In the genomic region with DNA sequence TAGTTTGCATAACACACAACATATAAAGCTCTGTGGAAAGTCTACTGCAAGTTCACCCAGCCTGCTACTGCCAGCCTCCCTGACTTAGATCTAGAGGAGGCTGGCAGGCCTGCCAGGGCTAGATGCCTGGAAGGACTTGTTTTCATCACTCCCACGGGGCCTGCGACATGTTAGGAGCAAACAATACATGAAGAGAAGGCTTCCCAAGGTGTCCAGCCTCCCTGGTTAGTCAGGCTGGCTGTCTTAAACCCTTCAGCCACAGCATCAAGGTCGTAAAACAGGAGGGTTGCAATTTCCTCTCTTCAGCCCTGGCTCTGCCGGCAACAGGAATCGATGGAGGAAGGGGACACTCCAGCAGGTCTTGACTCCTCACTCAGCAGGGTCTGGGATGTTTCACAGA, we compare ENCODE assay signal across 26 cellular contexts.
DNase-seq lines count a peak whose midpoint lies in the region; TF ChIP-seq lines count a peak whose summit lies in the region.
"Had no signal": no experiment of that assay in that cellular context is flagged by ENCODE, and none has a peak within 500 bp of the region (broad histone marks: within the 10 kb centered on the region; RNA-seq: fewer than 3 reads in every experiment).

No MANE protein-coding gene starts in this region.

- H4K20me1 ChIP-seq in GM23248 (ENCODE audit: insufficient read depth) (no peaks in the 10 kb centered on the region), osteoblast (ENCODE audit: insufficient read depth, low read length) (no peaks in the 10 kb centered on the region)
- H4K20me1 ChIP-seq: BLaER1 had no signal

- no peak for TF ChIP-seq CTCF in osteoblast (IDR thresholded peaks at IDR 0.05; ENCODE audit: extremely low read depth, low read depth, low read length)
- TF ChIP-seq CTCF in endodermal cell (conservative IDR thresholded peaks at IDR 0.05): no peak
- no peak for TF ChIP-seq CTCF in coronary artery (IDR thresholded peaks at IDR 0.05)
- TF ChIP-seq CTCF in lower leg skin (IDR thresholded peaks at IDR 0.05): no peak

- peaks cover 20% of the 10 kb centered on the region for H3F3A ChIP-seq in GM23248 (ENCODE audit: insufficient read depth)

- H3K27ac Mint-ChIP-seq in endodermal cell: no peak overlapping the region
- H3K27ac Mint-ChIP-seq: activated naive CD4-positive, alpha-beta T cell treated with anti-CD3 and anti-CD28 coated beads, Interleukin-2, amount 10 ng/mL, durations not matched to agents 7 days and 5 days; activated T-cell treated with anti-CD3 and anti-CD28 coated beads, Interleukin-2, amount 50 U/mL, for 72 hours had no signal

- no peaks in the 10 kb centered on the region for H3K36me3 Mint-ChIP-seq in endodermal cell (ENCODE audit: low read depth)
- H3K36me3 Mint-ChIP-seq: activated naive CD4-positive, alpha-beta T cell treated with anti-CD3 and anti-CD28 coated beads, Interleukin-2, amount 10 ng/mL, durations not matched to agents 7 days and 5 days had no signal

- H3K79me2 ChIP-seq in GM23248 (ENCODE audit: insufficient read depth): no peaks in the 10 kb centered on the region
- H3K79me2 ChIP-seq in osteoblast (ENCODE audit: insufficient read depth, low read length): no peaks in the 10 kb centered on the region

- H3K4me2 ChIP-seq in GM23248 (ENCODE audit: unreplicated experiment) (no peak overlapping the region), osteoblast (ENCODE audit: insufficient read depth, low read length) (no peak overlapping the region)
- H3K4me2 ChIP-seq: BLaER1 had no signal

- no peaks in the 10 kb centered on the region; the same call in 1 of the 2 replicates for H3K36me3 ChIP-seq in GM23248 (ENCODE audit: low read depth)
- no peaks in the 10 kb centered on the region for H3K36me3 ChIP-seq in osteoblast (ENCODE audit: insufficient read depth, low read length)
- H3K36me3 ChIP-seq in endodermal cell (ENCODE audit: control insufficient read depth, insufficient read depth, low read length): no peaks in the 10 kb centered on the region
- H3K36me3 ChIP-seq: BLaER1, brain microvascular endothelial cell, lower lobe of right lung, ovary, spleen, transverse colon had no signal

- H3K4me3 ChIP-seq in GM23248 (no peak overlapping the region), osteoblast (ENCODE audit: insufficient read depth, low read length) (no peak overlapping the region), endodermal cell (ENCODE audit: low read length) (no peak overlapping the region), coronary artery (no peak overlapping the region), lower leg skin (ENCODE audit: low read depth, poor library complexity, severe bottlenecking) (no peak overlapping the region)
- H3K4me3 ChIP-seq: BLaER1, lower lobe of right lung, mucosa of descending colon, ovary, spleen, transverse colon had no signal

- intact Hi-C loops in lower leg skin (cut with DNase I; ENCODE audit: low total_unique reads): no loop called here

- 77 to 80% methylated on average over 5 of the region's 5 CpGs for WGBS in GM23248 (ENCODE audit: low coverage in 1 of 2, low lambda C conversion rate in 2 of 2, missing lambda C conversion rate in 2 of 2), 2 experiments
- 85 to 88% methylated on average over 3 to 5 of the region's 5 CpGs for WGBS in endodermal cell (ENCODE audit: insufficient coverage in 1 of 2, insufficient read length in 1 of 2), 2 experiments
- WGBS in lower leg skin, 2 donors: 69 to 74% methylated on average over 5 of the region's 5 CpGs

- H3K9ac ChIP-seq in GM23248: no peak overlapping the region
- H3K9ac ChIP-seq in endodermal cell (ENCODE audit: extremely low read depth, low read length, poor library complexity, severe bottlenecking): no peak overlapping the region
- H3K9ac ChIP-seq: BLaER1 had no signal

- no peaks in the 10 kb centered on the region for H3K9me2 ChIP-seq in GM23248 (ENCODE audit: insufficient read depth)

- H3K4me1 ChIP-seq in GM23248 (ENCODE audit: insufficient read depth): peaks cover 17% of the 10 kb centered on the region
- peaks cover 3% of the 10 kb centered on the region for H3K4me1 ChIP-seq in osteoblast (ENCODE audit: insufficient read depth, low read length)
- H3K4me1 ChIP-seq in endodermal cell (ENCODE audit: control insufficient read depth, insufficient read depth, low read length): no peaks in the 10 kb centered on the region
- H3K4me1 ChIP-seq: BLaER1, lower lobe of right lung, spleen had no signal

- peaks cover 3% of the 10 kb centered on the region for H3K4me1 Mint-ChIP-seq in endodermal cell
- H3K4me1 Mint-ChIP-seq: activated naive CD4-positive, alpha-beta T cell treated with anti-CD3 and anti-CD28 coated beads, Interleukin-2, amount 10 ng/mL, durations not matched to agents 7 days and 5 days; nephron had no signal

- H3K27me3 ChIP-seq in GM23248 (replicated peaks; ENCODE audit: insufficient read depth) (no peaks in the 10 kb centered on the region), osteoblast (ENCODE audit: insufficient read depth, low read length) (no peaks in the 10 kb centered on the region), endodermal cell (ENCODE audit: control insufficient read depth, insufficient read depth, low read length, poor library complexity, severe bottlenecking) (no peaks in the 10 kb centered on the region)
- H3K27me3 ChIP-seq: BLaER1, brain microvascular endothelial cell, ovary, spleen, transverse colon had no signal

- H3K4me3 Mint-ChIP-seq in endodermal cell: no peak overlapping the region
- H3K4me3 Mint-ChIP-seq: activated naive CD4-positive, alpha-beta T cell treated with anti-CD3 and anti-CD28 coated beads, Interleukin-2, amount 10 ng/mL, durations not matched to agents 7 days and 5 days; activated T-cell treated with anti-CD3 and anti-CD28 coated beads, Interleukin-2, amount 50 U/mL, for 72 hours; nephron had no signal

- H2AFZ ChIP-seq in GM23248 (peak overlapping the region; percentile 52; the same call in 1 of the 2 replicates), osteoblast (ENCODE audit: low read length) (peak overlapping the region; percentile 63)

- H3K9me3 Mint-ChIP-seq in endodermal cell: no peaks in the 10 kb centered on the region
- H3K9me3 Mint-ChIP-seq: activated naive CD4-positive, alpha-beta T cell treated with anti-CD3 and anti-CD28 coated beads, Interleukin-2, amount 10 ng/mL, durations not matched to agents 7 days and 5 days; nephron had no signal

- no peak for TF ChIP-seq POLR2A in lower leg skin (IDR thresholded peaks at IDR 0.05)

- in situ Hi-C loops in GM23248 (cut with MboI): no loop called here

- peak; percentile 6 for DNase-seq in NCI-H748 (lab: John Stamatoyannopoulos, UW; ENCODE audit: unreplicated experiment)
- DNase-seq in NCI-H748 treated with DMSO at 0.1 percent for 48 hours (lab: John Stamatoyannopoulos, UW): no peak
- DNase-seq in GM23248: peak; percentile 13
- peak; percentile 37 for DNase-seq in UCSD-AML1 (lab: John Stamatoyannopoulos, UW; ENCODE audit: unreplicated experiment)
- peak; percentile 65 for DNase-seq in osteoblast (ENCODE audit: insufficient read length, low spot score, missing footprints)
- no peak for DNase-seq in endodermal cell
- no peak for DNase-seq in coronary artery (ENCODE audit: low spot score)
- no peak for DNase-seq in lower leg skin (ENCODE audit: low spot score in 2 of 2)
- DNase-seq: ACHN; activated CD4-positive, alpha-beta T cell treated with anti-CD3 and anti-CD28 coated beads, Interleukin-2, amount 50 U/mL, for 4 hours; activated CD4-positive, CD25-positive, alpha-beta regulatory T cell; activated naive CD4-positive, alpha-beta T cell treated with anti-CD3 and anti-CD28 coated beads, Interleukin-2, amount 10 ng/mL, durations not matched to agents 7 days and 5 days; activated T-cell treated with anti-CD3 and anti-CD28 coated beads, Interleukin-2, amount 50 U/mL, for 72 hours; amniotic stem cell; brain microvascular endothelial cell; glutamatergic neuron; GOT3; lower lobe of right lung; mucosa of descending colon; NCI-H2029 treated with DMSO at 0.1 percent for 48 hours; ovary; SIG-M5; spleen; transverse colon had no signal

- H3K27me3 Mint-ChIP-seq in endodermal cell (ENCODE audit: insufficient read depth): no peaks in the 10 kb centered on the region
- H3K27me3 Mint-ChIP-seq: activated naive CD4-positive, alpha-beta T cell treated with anti-CD3 and anti-CD28 coated beads, Interleukin-2, amount 10 ng/mL, durations not matched to agents 7 days and 5 days had no signal

- H3K27ac ChIP-seq in GM23248 (no peak overlapping the region), osteoblast (ENCODE audit: low read depth, low read length) (no peak overlapping the region), endodermal cell (ENCODE audit: low read depth, low read length) (no peak overlapping the region), coronary artery (no peak overlapping the region)
- H3K27ac ChIP-seq: BLaER1, brain microvascular endothelial cell, lower lobe of right lung, ovary, spleen, transverse colon had no signal

- H3K9me3 ChIP-seq in GM23248 (ENCODE audit: low read depth) (no peaks in the 10 kb centered on the region), osteoblast (ENCODE audit: low read depth, low read length) (no peaks in the 10 kb centered on the region), endodermal cell (ENCODE audit: control insufficient read depth, low read length) (no peaks in the 10 kb centered on the region)
- H3K9me3 ChIP-seq: BLaER1, lower lobe of right lung, mucosa of descending colon, ovary, spleen, transverse colon had no signal

Comparison
In these comparisons a context has a peak if more than half of its experiments do, and no peak if none do; other contexts are left out.
1. DNase-seq: peak in NCI-H748 (single experiment), GM23248 (single experiment), UCSD-AML1 (single experiment) and osteoblast (single experiment); none in NCI-H748 treated with DMSO at 0.1 percent for 48 hours (single experiment), endodermal cell (single experiment), coronary artery (single experiment) and lower leg skin (0 of 2).